ENCODE assay signal across 9 cellular contexts in the genomic region with DNA sequence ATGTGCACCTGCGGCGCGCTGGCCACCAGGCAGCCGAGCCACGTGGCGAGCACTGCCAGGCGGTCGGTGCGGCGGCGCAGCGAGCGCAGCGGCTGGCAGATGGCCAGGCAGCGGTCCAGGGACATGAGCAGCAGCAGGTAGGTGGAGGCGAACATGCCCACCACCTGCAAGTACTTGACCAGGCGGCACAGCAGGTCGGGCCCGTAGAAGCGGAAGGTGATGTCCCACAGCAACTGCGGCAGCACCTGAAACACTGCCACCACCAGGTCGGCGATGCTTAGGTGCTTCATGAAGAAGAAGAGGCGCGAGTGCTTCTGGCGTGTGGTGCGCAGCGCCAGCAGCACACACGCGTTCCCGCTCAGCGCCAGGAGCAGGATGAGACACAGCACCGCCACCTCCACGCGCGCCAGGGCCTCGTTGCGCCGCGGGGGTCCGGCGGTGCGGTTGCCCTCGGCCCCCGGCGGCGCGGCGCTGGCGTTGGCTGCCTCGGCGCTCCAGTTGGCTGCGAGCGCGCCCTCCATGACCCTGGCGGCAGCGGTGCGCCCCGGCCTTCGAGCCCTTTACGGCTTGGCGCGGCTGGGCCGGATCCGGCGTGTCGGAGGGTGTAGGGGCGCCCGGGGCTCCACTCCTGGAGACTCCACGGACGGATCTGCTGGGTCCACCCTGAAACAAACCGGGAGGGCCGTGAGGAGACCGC. TPM values are rescaled to one million over a fixed set of nuclear protein-coding genes. Genes with fewer than 3 reads are reported as not detected.
DNase-seq lines count a peak whose midpoint lies in the region; ATAC-seq and TF ChIP-seq lines count a peak whose summit lies in the region.
"Had no signal": no experiment of that assay in that cellular context is flagged by ENCODE, and none has a peak within 500 bp of the region (broad histone marks: within the 10 kb centered on the region; RNA-seq: fewer than 3 reads in every experiment).

No MANE protein-coding gene starts in this region.

- peak; percentile 69 for ATAC-seq in GM23338

- H2BK15ac ChIP-seq in neuronal stem cell (ENCODE audit: low read length) = peak overlapping the region; percentile 7

- H4K8ac ChIP-seq in neuronal stem cell (ENCODE audit: low read depth, low read length) = no peak overlapping the region

- peak overlapping the region; percentile 86 for H2BK12ac ChIP-seq in neuronal stem cell (ENCODE audit: low read length)

- no peak overlapping the region for H3K4ac ChIP-seq in neuronal stem cell (ENCODE audit: low read length)

- H2BK120ac ChIP-seq in neuronal stem cell (ENCODE audit: low read depth, low read length) = no peak overlapping the region

- H3K36me3 ChIP-seq in GM23338 (ENCODE audit: insufficient read depth) (no peaks in the 10 kb centered on the region), ectodermal cell (ENCODE audit: control insufficient read depth, insufficient read depth, low read length) (no peaks in the 10 kb centered on the region), neuronal stem cell (replicated peaks in 1 of 2; ENCODE audit: control insufficient read depth in 2 of 2, insufficient read depth in 2 of 2, low read length in 2 of 2) (no peaks in the 10 kb centered on the region)

- 0 out of 2 replicates have a peak, but pooled peaks cover 9% of the 10 kb centered on the region for H3K9me2 ChIP-seq in GM23338 (ENCODE audit: insufficient read depth)

- H3K4me1 ChIP-seq in GM23338 (ENCODE audit: insufficient read depth) (peaks cover 21% of the 10 kb centered on the region), ectodermal cell (ENCODE audit: control insufficient read depth, insufficient read depth, low read length) (peaks cover 5% of the 10 kb centered on the region), neuronal stem cell (ENCODE audit: control insufficient read depth in 2 of 2, insufficient read depth in 1 of 2, low read depth in 1 of 2, low read length in 2 of 2) (peaks cover 2 to 7% of the 10 kb centered on the region in 2 donors)

- peak overlapping the region; percentile 11 for H2BK5ac ChIP-seq in neuronal stem cell (ENCODE audit: low read length)

- H3K4me1 Mint-ChIP-seq in GM23338 = peaks cover 31% of the 10 kb centered on the region

- peak; percentile 52 to 76 for TF ChIP-seq CTCF in GM23338 (conservative IDR thresholded peaks at IDR 0.05; ENCODE audit: low read depth in 2 of 2)

- peak overlapping the region; percentile 1 for H3K23ac ChIP-seq in neuronal stem cell (ENCODE audit: low read depth, low read length, poor library complexity)

- H3K79me1 ChIP-seq in neuronal stem cell (ENCODE audit: low read depth, low read length) = no peaks in the 10 kb centered on the region

- H2AFZ ChIP-seq in GM23338 (peak overlapping the region; percentile 94), neuronal stem cell (ENCODE audit: low read length) (no peak overlapping the region)

- H3K27me3 Mint-ChIP-seq in GM23338 (ENCODE audit: insufficient read depth, low read depth, poor library complexity) = peaks cover 46% of the 10 kb centered on the region

- H3K36me3 Mint-ChIP-seq in GM23338 (ENCODE audit: low read depth) = no peaks in the 10 kb centered on the region

- H4K20me1 ChIP-seq in GM23338 (replicated peaks; ENCODE audit: insufficient read depth) = no peaks in the 10 kb centered on the region
- H4K20me1 ChIP-seq: BLaER1 had no signal

- DNase-seq in NCI-H2227 (lab: John Stamatoyannopoulos, UW; ENCODE audit: unreplicated experiment) = peak; percentile 60
- no peak for DNase-seq in NCI-H2227 treated with DMSO at 0.1 percent for 48 hours (lab: John Stamatoyannopoulos, UW)
- DNase-seq in GM23338 (ENCODE audit: low spot score) = peak; percentile 84
- peak; percentile 35 for DNase-seq in NCI-H2107 treated with DMSO at 0.1 percent for 48 hours (lab: John Stamatoyannopoulos, UW; ENCODE audit: unreplicated experiment)
- DNase-seq in neuronal stem cell (ENCODE audit: low spot score) = no peak
- no peak for DNase-seq in T-helper 9 cell
- DNase-seq in NK-92 treated with Interleukin-12 subunit alpha and Interleukin-12 subunit beta, amount 100 ng/mL, for 24 hours (lab: John Stamatoyannopoulos, UW) = no peak

- no peaks in the 10 kb centered on the region for H3K9me3 ChIP-seq in ectodermal cell (ENCODE audit: control insufficient read depth, low read length)
- peaks cover 0 to 29% of the 10 kb centered on the region in 2 donors for H3K9me3 ChIP-seq in neuronal stem cell (replicated peaks in 1 of 2; ENCODE audit: control insufficient read depth in 2 of 2, insufficient read depth in 1 of 2, low read depth in 1 of 2, low read length in 2 of 2)

- no peak overlapping the region for H3K14ac ChIP-seq in neuronal stem cell (ENCODE audit: low read length)

- H4K91ac ChIP-seq in neuronal stem cell (ENCODE audit: low read depth, low read length, poor library complexity) = no peak overlapping the region

- H3K27me3 ChIP-seq in GM23338 (ENCODE audit: insufficient read depth) (peaks cover 37% of the 10 kb centered on the region), ectodermal cell (ENCODE audit: control insufficient read depth, insufficient read depth, low read length, poor library complexity, severe bottlenecking) (peaks cover 59% of the 10 kb centered on the region), neuronal stem cell (ENCODE audit: control insufficient read depth in 3 of 3, insufficient read depth in 3 of 3, low read depth in 1 of 3, low read length in 3 of 3) (peaks cover 0 to 25% (median 10%) of the 10 kb centered on the region in 3 experiments)

- H3K4me2 ChIP-seq in GM23338 (peak overlapping the region; percentile 90), neuronal stem cell (ENCODE audit: insufficient read depth, low read length, poor library complexity, severe bottlenecking) (peak overlapping the region; percentile 91)
- H3K4me2 ChIP-seq: BLaER1 had no signal

- H3K79me2 ChIP-seq in GM23338 (replicated peaks; ENCODE audit: insufficient read depth) = no peaks in the 10 kb centered on the region

- H3K27ac Mint-ChIP-seq in GM23338 = no peak overlapping the region

- no peaks in the 10 kb centered on the region for H3K9me3 Mint-ChIP-seq in GM23338

- peak overlapping the region; percentile 69 for H3K4me3 Mint-ChIP-seq in GM23338

- H3F3A ChIP-seq in GM23338 (replicated peaks; ENCODE audit: low read depth) = peaks cover 9% of the 10 kb centered on the region; the same call in 1 of the 2 replicates

- H3K27ac ChIP-seq in GM23338 (ENCODE audit: low read depth) (no peak overlapping the region), ectodermal cell (ENCODE audit: insufficient read depth, low read depth, low read length, poor library complexity, severe bottlenecking) (no peak overlapping the region), neuronal stem cell (replicated peaks; ENCODE audit: low read length) (no peak overlapping the region)
- H3K27ac ChIP-seq: BLaER1 had no signal

- peak overlapping the region; percentile 67 for H3K9ac ChIP-seq in neuronal stem cell (ENCODE audit: low read depth, low read length, poor library complexity)
- H3K9ac ChIP-seq: BLaER1 had no signal

- H2AK5ac ChIP-seq in neuronal stem cell (ENCODE audit: low read depth, low read length) = peak overlapping the region; percentile 74

- H3K18ac ChIP-seq in neuronal stem cell (ENCODE audit: low read length) = peak overlapping the region; percentile 71

- 16 to 19% methylated on average over 74 of the region's 74 CpGs for WGBS in ectodermal cell, 2 experiments
- no CpG with 5 or more reads among the region's 74 CpGs for WGBS in neuronal stem cell (ENCODE audit: extremely low coverage in 2 of 2, insufficient read length in 2 of 2, insufficient replicate concordance in 1 of 2), 2 donors

- H3K4me3 ChIP-seq in GM23338 = peak overlapping the region; percentile 62
- peak overlapping the region; percentile 31 for H3K4me3 ChIP-seq in ectodermal cell (ENCODE audit: insufficient read depth, low read depth, low read length)
- H3K4me3 ChIP-seq in neuronal stem cell (ENCODE audit: low read length in 2 of 2) = peak overlapping the region in 1 of 2 donors; percentile 74
- H3K4me3 ChIP-seq: BLaER1 had no signal

TF ChIP-seq in GM23338, 12 proteins besides CTCF, POLR2A, EP300 and RAD21 (continues in another document):
- TF ChIP-seq POLR2AphosphoS5 (IDR thresholded peaks at IDR 0.05; ENCODE audit: low read depth) (no peak), NANOG (IDR thresholded peaks at IDR 0.05; ENCODE audit: borderline replicate concordance) (no peak), JUNB (IDR thresholded peaks at IDR 0.05; ENCODE audit: unreplicated experiment) (no peak)

RNA-seq across cellular contexts. Expression of a gene that starts 1.6 kb away (rescaled TPM):
- 7.8 and 9.3 TPM in 2 replicates for total RNA-seq in GM23338 (2014; rRNA removed; shearing (Covaris generic))
- polyA plus RNA-seq in GM23338 (2016; fragmentation: Nextera tagmentation; extraction: Ambion mirVana) = 4.9 and 5.5 TPM in 2 replicates
- 1.6 TPM for polyA plus RNA-seq in ectodermal cell (2013, experiment 1 of 4)
- polyA plus RNA-seq in ectodermal cell (2013, experiment 2 of 4) = 0.91 TPM
- polyA plus RNA-seq in ectodermal cell (2013, experiment 3 of 4) = 1.4 TPM
- polyA plus RNA-seq in ectodermal cell (2013, experiment 4 of 4) = 1.4 TPM
- 0.73 TPM for polyA plus RNA-seq in neuronal stem cell (2013, experiment 1 of 2)
- 0.69 TPM for polyA plus RNA-seq in neuronal stem cell (2013, experiment 2 of 2)

RNA-seq across cellular contexts. Expression of a gene that starts 34.2 kb away (rescaled TPM):
- total RNA-seq in GM23338 (2014; rRNA removed; shearing (Covaris generic)) = not detected in 2 replicates
- polyA plus RNA-seq in GM23338 (2016; fragmentation: Nextera tagmentation; extraction: Ambion mirVana) = not detected in 2 replicates
- not detected for polyA plus RNA-seq in ectodermal cell (2013, experiment 1 of 4)
- polyA plus RNA-seq in ectodermal cell (2013, experiment 2 of 4) = not detected
- not detected for polyA plus RNA-seq in ectodermal cell (2013, experiment 3 of 4)
- polyA plus RNA-seq in ectodermal cell (2013, experiment 4 of 4) = not detected
- 0.03 TPM for polyA plus RNA-seq in neuronal stem cell (2013, experiment 1 of 2)
- 0.04 TPM for polyA plus RNA-seq in neuronal stem cell (2013, experiment 2 of 2)

Comparison
In these comparisons a context has a peak if more than half of its experiments do, and no peak if none do; other contexts are left out.
1. DNase-seq: peak in NCI-H2227 (single experiment), GM23338 (single experiment) and NCI-H2107 treated with DMSO at 0.1 percent for 48 hours (single experiment); none in NCI-H2227 treated with DMSO at 0.1 percent for 48 hours (single experiment), neuronal stem cell (single experiment), T-helper 9 cell (single experiment) and NK-92 treated with Interleukin-12 subunit alpha and Interleukin-12 subunit beta, amount 100 ng/mL, for 24 hours (single experiment).